In genomic region chr1:114803001-114803400, GRCh38 we compare ENCODE assay signal across 15 cellular contexts. TPM values are rescaled to one million over a fixed set of nuclear protein-coding genes. Genes with fewer than 3 reads are reported as not detected.
A peak's percentile ranks its signal among the peaks of the same experiment; 100 is the strongest.
DNase-seq lines count a peak whose midpoint lies in the region; ATAC-seq and TF ChIP-seq lines count a peak whose summit lies in the region.
"Had no signal": no experiment of that assay in that cellular context is flagged by ENCODE, and none has a peak within 500 bp of the region (broad histone marks: within the 10 kb centered on the region; RNA-seq: fewer than 3 reads in every experiment).

No MANE protein-coding gene starts in this region.

- intact Hi-C loops in gastrocnemius medialis (cut with DNase I; ENCODE audit: low total_unique reads) = no loop called here

- no peaks in the 10 kb centered on the region for H3K36me3 Mint-ChIP-seq in mesothelial cell of epicardium
- H3K36me3 Mint-ChIP-seq: activated naive CD4-positive, alpha-beta T cell treated with anti-CD3 and anti-CD28 coated beads, Interleukin-2, amount 10 ng/mL, durations not matched to agents 7 days and 5 days; brain had no signal

- H3K27me3 Mint-ChIP-seq in mesothelial cell of epicardium (ENCODE audit: low read depth) = peaks cover 28% of the 10 kb centered on the region

- no peak for TF ChIP-seq CTCF in GM12865 (IDR thresholded peaks at IDR 0.05; ENCODE audit: insufficient read depth, low read depth, low read length, missing control alignments)
- TF ChIP-seq CTCF in foreskin keratinocyte (conservative IDR thresholded peaks at IDR 0.05) = no peak
- TF ChIP-seq CTCF in mesothelial cell of epicardium (IDR thresholded peaks at IDR 0.05; ENCODE audit: unreplicated experiment) = no peak
- TF ChIP-seq CTCF in gastrocnemius medialis (IDR thresholded peaks at IDR 0.05 in 4 of 5, conservative IDR thresholded peaks at IDR 0.05 in 1 of 5) = no peak

- in situ Hi-C loops in gastrocnemius medialis (cut with MboI; ENCODE audit: low sequenced_read_pairs in 4 of 4) = no loop called here

- H3K27ac ChIP-seq in foreskin keratinocyte (peak overlapping the region; percentile 26), gastrocnemius medialis (no peak overlapping the region)

- peak; percentile 76 for ATAC-seq in GM21390 (IDR thresholded peaks at IDR 0.05; ENCODE audit: unreplicated experiment)
- peak; percentile 100 for ATAC-seq in foreskin keratinocyte
- no peak for ATAC-seq in gastrocnemius medialis
- ATAC-seq: mucosa of descending colon had no signal

- no peak overlapping the region for H3K4me3 ChIP-seq in GM12865 (ENCODE audit: low read depth, low read length)
- H3K4me3 ChIP-seq in MG63 = no peak overlapping the region
- H3K4me3 ChIP-seq in gastrocnemius medialis = no peak overlapping the region
- H3K4me3 ChIP-seq: mucosa of descending colon had no signal

- no peaks in the 10 kb centered on the region for H3K9me3 ChIP-seq in MG63
- no peaks in the 10 kb centered on the region for H3K9me3 ChIP-seq in gastrocnemius medialis
- H3K9me3 ChIP-seq: mucosa of descending colon had no signal

- TF ChIP-seq POLR2A in gastrocnemius medialis (IDR thresholded peaks at IDR 0.05) = no peak

- H3K36me3 ChIP-seq in MG63 = no peaks in the 10 kb centered on the region
- no peaks in the 10 kb centered on the region for H3K36me3 ChIP-seq in gastrocnemius medialis

- H3K27ac Mint-ChIP-seq in mesothelial cell of epicardium = no peak overlapping the region
- H3K27ac Mint-ChIP-seq: activated naive CD4-positive, alpha-beta T cell treated with anti-CD3 and anti-CD28 coated beads, Interleukin-2, amount 10 ng/mL, durations not matched to agents 7 days and 5 days; brain had no signal

- H3K4me1 Mint-ChIP-seq in mesothelial cell of epicardium = no peaks in the 10 kb centered on the region
- H3K4me1 Mint-ChIP-seq: activated naive CD4-positive, alpha-beta T cell treated with anti-CD3 and anti-CD28 coated beads, Interleukin-2, amount 10 ng/mL, durations not matched to agents 7 days and 5 days; brain had no signal

- H3K4me3 Mint-ChIP-seq in mesothelial cell of epicardium = no peak overlapping the region
- H3K4me3 Mint-ChIP-seq: activated naive CD4-positive, alpha-beta T cell treated with anti-CD3 and anti-CD28 coated beads, Interleukin-2, amount 10 ng/mL, durations not matched to agents 7 days and 5 days; brain had no signal

- DNase-seq in GM12865 (ENCODE audit: low read depth) (peak; percentile 50), MG63 (peak; percentile 9), foreskin keratinocyte (peak; percentile 97 to 98), NCI-H187 treated with DMSO at 0.1 percent for 48 hours (lab: John Stamatoyannopoulos, UW) (no peak), NCI-H2196 (lab: John Stamatoyannopoulos, UW; ENCODE audit: unreplicated experiment) (no peak), mesothelial cell of epicardium (ENCODE audit: low spot score in 2 of 2, unreplicated experiment in 2 of 2) (no peak), gastrocnemius medialis (no peak)
- DNase-seq: activated naive CD4-positive, alpha-beta T cell treated with anti-CD3 and anti-CD28 coated beads, Interleukin-2, amount 10 ng/mL, durations not matched to agents 7 days and 5 days; mucosa of descending colon; NCI-H1417; NCI-H446; OCI-M1 had no signal

- H3K27me3 ChIP-seq in MG63 (peaks cover 20% of the 10 kb centered on the region), foreskin keratinocyte (no peaks in the 10 kb centered on the region), gastrocnemius medialis (no peaks in the 10 kb centered on the region)

- H3K4me1 ChIP-seq in foreskin keratinocyte (peaks cover 9% of the 10 kb centered on the region), gastrocnemius medialis (no peaks in the 10 kb centered on the region)

- H3K9me3 Mint-ChIP-seq in mesothelial cell of epicardium = peaks cover 5% of the 10 kb centered on the region
- H3K9me3 Mint-ChIP-seq: activated naive CD4-positive, alpha-beta T cell treated with anti-CD3 and anti-CD28 coated beads, Interleukin-2, amount 10 ng/mL, durations not matched to agents 7 days and 5 days had no signal

RNA-seq across cellular contexts. Expression of gene SIKE1, which starts 22.5 kb away (rescaled TPM):
- total RNA-seq in MG63 (2014; rRNA removed; shearing (Covaris generic); ENCODE audit: low replicate concordance) = 27.8 and 36.7 TPM in 2 replicates
- total RNA-seq in foreskin keratinocyte (44.0 and 44.3 TPM in 2 replicates), mesothelial cell of epicardium (61.0 to 64.2 TPM (median 62.8 TPM) in 3 replicates), gastrocnemius medialis (10 to 100 TPM; 25.7 to 37.8 (median 36.3) TPM)
- polyA plus RNA-seq in foreskin keratinocyte = 24.0 and 27.6 TPM in 2 replicates

RNA-seq across cellular contexts. Expression of gene CSDE1, which starts 45.2 kb away (rescaled TPM):
- total RNA-seq in MG63 (2014; rRNA removed; shearing (Covaris generic); ENCODE audit: low replicate concordance) = 267 and 273 TPM in 2 replicates
- 319 and 325 TPM in 2 replicates for total RNA-seq in foreskin keratinocyte
- polyA plus RNA-seq in foreskin keratinocyte = 115 and 141 TPM in 2 replicates
- 524 to 556 TPM (median 530 TPM) in 3 replicates for total RNA-seq in mesothelial cell of epicardium
- 1,000 to 10,000 TPM; 2,331 to 4,024 (median 3,697) TPM for total RNA-seq in gastrocnemius medialis

RNA-seq across cellular contexts. Expression of gene SYCP1, which starts 51.7 kb away (rescaled TPM):
- total RNA-seq in MG63 (2014; rRNA removed; shearing (Covaris generic); ENCODE audit: low replicate concordance) = not detected in 2 replicates
- total RNA-seq in foreskin keratinocyte = not detected in 2 replicates
- polyA plus RNA-seq in foreskin keratinocyte = not detected in 2 replicates
- total RNA-seq in mesothelial cell of epicardium = not detected in 3 replicates
- total RNA-seq in gastrocnemius medialis = not detected
- total RNA-seq: fibroblast of villous mesenchyme, mucosa of descending colon had no signal

Comparison
In these comparisons a context has a peak if more than half of its experiments do, and no peak if none do; other contexts are left out.
1. DNase-seq: peak in GM12865 (single experiment), MG63 (single experiment) and foreskin keratinocyte (2 of 2); none in NCI-H187 treated with DMSO at 0.1 percent for 48 hours (single experiment), NCI-H2196 (single experiment), mesothelial cell of epicardium (0 of 2) and gastrocnemius medialis (0 of 2).
2. ATAC-seq: peak in GM21390 (single experiment) and foreskin keratinocyte (single experiment); none in gastrocnemius medialis (0 of 2).